Comparison of ENCODE assay signal across 1 cellular context in the genomic region with DNA sequence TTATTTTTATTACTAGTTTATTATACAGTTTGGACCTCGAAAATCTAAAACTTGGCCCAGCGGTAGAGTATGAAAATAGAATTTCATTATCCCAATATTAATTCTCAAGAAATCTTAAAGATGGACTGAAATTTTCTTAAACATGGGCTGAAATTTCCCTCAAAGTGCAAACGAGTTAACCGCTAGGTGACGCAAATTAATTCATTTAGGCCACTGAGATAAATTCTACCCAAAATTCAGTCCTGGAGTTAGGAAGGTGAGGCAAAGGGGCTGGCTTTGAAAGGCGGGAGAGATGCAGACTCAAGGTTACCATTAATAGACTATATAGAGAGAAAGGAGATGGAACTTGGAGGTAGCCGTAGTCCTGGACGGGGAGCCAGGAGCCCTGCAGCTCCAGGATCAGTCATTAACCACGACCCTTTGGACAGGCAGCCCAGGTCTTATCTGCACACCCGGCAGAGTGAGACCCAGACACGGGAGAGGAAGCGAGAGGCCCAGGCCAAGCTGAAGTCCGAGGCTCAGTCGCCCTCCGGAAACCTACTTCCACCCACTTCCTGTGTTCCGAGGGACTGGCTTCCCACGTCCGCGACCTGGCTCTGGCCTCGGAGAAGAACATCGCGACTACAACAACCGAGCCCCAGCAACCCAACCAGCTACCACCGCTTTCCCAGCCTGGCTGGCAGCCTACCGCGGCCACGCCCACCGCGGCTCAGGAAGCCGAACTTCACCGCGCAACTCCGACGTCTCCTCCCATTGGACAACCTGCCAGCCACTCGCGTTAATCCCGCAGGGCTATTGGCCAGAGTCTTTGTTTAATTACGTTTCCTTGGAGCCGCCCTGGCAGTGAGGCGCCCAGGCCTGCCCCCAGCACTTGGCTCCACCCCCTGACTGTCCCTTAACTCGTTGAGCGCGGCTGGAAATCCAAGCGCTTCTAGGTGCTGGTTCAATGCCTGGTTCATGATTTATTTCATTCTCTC.
A peak's percentile ranks its signal among the peaks of the same experiment; 100 is the strongest.
TF ChIP-seq lines count a peak whose summit lies in the region.

A gene with protein sequence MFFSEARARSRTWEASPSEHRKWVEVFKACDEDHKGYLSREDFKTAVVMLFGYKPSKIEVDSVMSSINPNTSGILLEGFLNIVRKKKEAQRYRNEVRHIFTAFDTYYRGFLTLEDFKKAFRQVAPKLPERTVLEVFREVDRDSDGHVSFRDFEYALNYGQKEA (minus strand): TSS at position 686 of the 977 bp plus-strand sequence. CDS start 70 bp downstream, at position 616.

TF ChIP-seq in GM23338, 12 proteins besides CTCF, POLR2A, EP300 and RAD21:
- peak; percentile 92 for TF ChIP-seq POLR2AphosphoS5 (IDR thresholded peaks at IDR 0.05; ENCODE audit: low read depth)
- TF ChIP-seq CREB1 (CRISPR knock-in tag; IDR thresholded peaks at IDR 0.05; ENCODE audit: low read depth) = peak; percentile 65
- TF ChIP-seq ZNF331 (CRISPR knock-in tag; IDR thresholded peaks at IDR 0.05; ENCODE audit: low read depth) = no peak
